In the genomic region with DNA sequence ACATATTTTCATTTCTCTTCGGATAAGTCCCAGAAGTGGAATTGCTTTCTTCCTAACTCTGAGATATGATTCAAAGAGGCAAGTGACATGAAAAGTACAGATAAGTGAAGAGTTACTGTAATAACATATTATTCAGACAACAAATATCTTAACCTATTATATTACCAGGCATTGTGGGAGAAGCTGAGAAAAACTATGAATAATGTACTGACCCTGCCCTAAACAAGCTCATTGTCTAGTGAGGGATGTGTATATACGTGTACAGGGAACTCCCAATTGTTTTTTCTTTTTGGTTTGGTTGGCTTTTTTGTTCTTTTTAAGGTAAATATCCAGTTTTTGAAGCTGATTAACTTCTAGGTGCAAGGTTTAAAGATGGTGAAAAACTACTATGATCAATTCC, we compare ENCODE assay signal across 24 cellular contexts.
"Had no signal": no experiment of that assay in that cellular context is flagged by ENCODE, and none has a peak within 500 bp of the region (broad histone marks: within the 10 kb centered on the region; RNA-seq: fewer than 3 reads in every experiment).

No MANE protein-coding gene starts in this region.

- H3K9me3 Mint-ChIP-seq: activated naive CD4-positive, alpha-beta T cell treated with anti-CD3 and anti-CD28 coated beads, Interleukin-2, amount 50 U/mL, for 24 hours; immature natural killer cell; mesothelial cell of epicardium; naive thymus-derived CD8-positive, alpha-beta T cell; stimulated activated effector memory CD8-positive, alpha-beta T cell treated with anti-CD3 and anti-CD28 coated beads, Interleukin-12 subunit alpha, Interleukin-12 subunit beta, amount 100 ng/mL, for 72 hours; stimulated activated naive CD8-positive, alpha-beta T cell treated with anti-CD3 and anti-CD28 coated beads, Interleukin-15, amount 100 ng/mL, for 72 hours; T-helper 2 cell treated with Interferon-gamma antibody and Interleukin-4, amounts not matched to agents 5 μg/mL and 100 μg/mL, for 36 hours had no signal

- H3K4me3 Mint-ChIP-seq: activated naive CD4-positive, alpha-beta T cell treated with anti-CD3 and anti-CD28 coated beads, Interleukin-2, amount 50 U/mL, for 24 hours; immature natural killer cell; mesothelial cell of epicardium; naive thymus-derived CD8-positive, alpha-beta T cell; stimulated activated effector memory CD8-positive, alpha-beta T cell treated with anti-CD3 and anti-CD28 coated beads, Interleukin-12 subunit alpha, Interleukin-12 subunit beta, amount 100 ng/mL, for 72 hours; stimulated activated naive CD8-positive, alpha-beta T cell treated with anti-CD3 and anti-CD28 coated beads, Interleukin-15, amount 100 ng/mL, for 72 hours; T-helper 2 cell treated with Interferon-gamma antibody and Interleukin-4, amounts not matched to agents 5 μg/mL and 100 μg/mL, for 36 hours had no signal

- H2AFZ ChIP-seq: hepatocyte had no signal

- H3K4me2 ChIP-seq: hepatocyte had no signal

- H3K27ac Mint-ChIP-seq: activated naive CD4-positive, alpha-beta T cell treated with anti-CD3 and anti-CD28 coated beads, Interleukin-2, amount 50 U/mL, for 24 hours; immature natural killer cell; mesothelial cell of epicardium; naive thymus-derived CD8-positive, alpha-beta T cell; stimulated activated effector memory CD8-positive, alpha-beta T cell treated with anti-CD3 and anti-CD28 coated beads, Interleukin-12 subunit alpha, Interleukin-12 subunit beta, amount 100 ng/mL, for 72 hours; stimulated activated naive CD8-positive, alpha-beta T cell treated with anti-CD3 and anti-CD28 coated beads, Interleukin-15, amount 100 ng/mL, for 72 hours; T-helper 2 cell treated with Interferon-gamma antibody and Interleukin-4, amounts not matched to agents 5 μg/mL and 100 μg/mL, for 36 hours had no signal

- DNase-seq: activated CD4-positive, alpha-beta T cell treated with anti-CD3 and anti-CD28 coated beads, Interleukin-2, amount 50 U/mL, for 1 hour; activated CD4-positive, CD25-positive, alpha-beta regulatory T cell treated with anti-CD3 and anti-CD28 coated beads, Interleukin-2, amount 50 U/mL, for 72 hours; activated gamma-delta T cell treated with Interleukin-2 at 50 U/mL for 16 hours; activated T-cell treated with anti-CD3 and anti-CD28 coated beads, Interleukin-2, amount 50 U/mL, for 1 hour; foreskin melanocyte; immature natural killer cell; kidney glomerular epithelial cell; left ventricle myocardium superior; mammary epithelial cell; naive thymus-derived CD8-positive, alpha-beta T cell; ovary; psoas muscle; stimulated activated CD4-positive, alpha-beta T cell treated with anti-CD3 and anti-CD28 coated beads, Interleukin-2, amount 100 ng/mL, for 24 hours; stimulated activated naive CD8-positive, alpha-beta T cell treated with anti-CD3 and anti-CD28 coated beads, Interleukin-15, amount 100 ng/mL, for 72 hours; tibial artery had no signal

- H3K27ac ChIP-seq: ascending aorta, hepatocyte, ovary, psoas muscle, right atrium auricular region, skin epidermis, tibial artery, VCaP had no signal

- H3K4me1 Mint-ChIP-seq: naive thymus-derived CD8-positive, alpha-beta T cell; stimulated activated effector memory CD8-positive, alpha-beta T cell treated with anti-CD3 and anti-CD28 coated beads, Interleukin-12 subunit alpha, Interleukin-12 subunit beta, amount 100 ng/mL, for 72 hours; stimulated activated naive CD8-positive, alpha-beta T cell treated with anti-CD3 and anti-CD28 coated beads, Interleukin-15, amount 100 ng/mL, for 72 hours had no signal

- H3K36me3 ChIP-seq: ascending aorta, ovary, right atrium auricular region, tibial artery had no signal

- H3K9me3 ChIP-seq: ascending aorta, ovary, psoas muscle, right atrium auricular region, tibial artery had no signal

- H3K4me3 ChIP-seq: ascending aorta, hepatocyte, ovary, psoas muscle, right atrium auricular region, skin epidermis, tibial artery had no signal

- ATAC-seq: left ventricle myocardium superior; naive thymus-derived CD8-positive, alpha-beta T cell; psoas muscle; stimulated activated effector memory CD8-positive, alpha-beta T cell treated with anti-CD3 and anti-CD28 coated beads, Interleukin-12 subunit alpha, Interleukin-12 subunit beta, amount 100 ng/mL, for 72 hours; stimulated activated naive CD8-positive, alpha-beta T cell treated with anti-CD3 and anti-CD28 coated beads, Interleukin-15, amount 100 ng/mL, for 72 hours had no signal

- H3K36me3 Mint-ChIP-seq: stimulated activated effector memory CD8-positive, alpha-beta T cell treated with anti-CD3 and anti-CD28 coated beads, Interleukin-12 subunit alpha, Interleukin-12 subunit beta, amount 100 ng/mL, for 72 hours had no signal

- H3K27me3 Mint-ChIP-seq: activated naive CD4-positive, alpha-beta T cell treated with anti-CD3 and anti-CD28 coated beads, Interleukin-2, amount 50 U/mL, for 24 hours had no signal

- H3K27me3 ChIP-seq: ascending aorta, hepatocyte, ovary, right atrium auricular region, tibial artery had no signal
